8 cellular contexts compared by ENCODE assay signal in the genomic region with DNA sequence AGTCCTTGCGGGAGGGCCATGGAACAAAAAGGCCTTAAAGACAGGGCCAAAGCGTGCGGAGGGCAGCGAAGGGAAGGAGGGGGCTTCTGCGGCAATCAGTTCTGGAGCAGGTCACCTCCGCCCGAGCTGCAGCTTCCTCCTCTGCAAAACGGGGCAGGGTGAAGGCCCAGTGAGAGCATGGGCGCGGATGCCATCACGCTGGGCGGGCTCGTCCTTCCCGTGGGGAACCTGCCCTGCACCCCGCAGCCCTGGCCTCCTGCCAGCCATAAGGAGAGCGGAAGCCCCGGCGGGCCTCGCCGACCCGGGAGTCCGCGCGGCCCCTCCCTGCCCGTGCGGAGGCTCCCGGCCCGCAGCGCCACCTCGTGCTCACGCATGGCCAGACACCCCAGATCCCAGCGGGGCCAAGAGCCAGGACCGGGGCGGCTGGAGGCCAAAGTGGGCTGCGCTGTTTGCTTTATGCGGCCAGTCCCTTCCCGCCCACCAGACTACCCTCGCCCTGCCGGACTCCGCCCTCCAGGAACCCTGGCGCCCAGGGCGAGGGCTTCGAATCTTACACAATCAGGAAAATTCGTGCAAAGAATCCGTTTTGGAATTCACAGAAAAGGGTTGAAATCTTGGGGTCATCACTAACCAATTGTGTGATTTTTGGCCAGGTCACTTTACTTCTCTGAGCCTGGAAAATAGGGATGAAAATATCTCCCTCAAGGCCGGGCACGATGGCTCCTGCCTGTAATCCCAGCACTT. TPM values are rescaled to one million over a fixed set of nuclear protein-coding genes. Genes with fewer than 3 reads are reported as not detected.
DNase-seq lines count a peak whose midpoint lies in the region; ATAC-seq and TF ChIP-seq lines count a peak whose summit lies in the region.

No MANE protein-coding gene starts in this region.

- H3K9me3 Mint-ChIP-seq in nephron: no peaks in the 10 kb centered on the region

- TF ChIP-seq CTCF in fibroblast of pulmonary artery (IDR thresholded peaks at IDR 0.05; ENCODE audit: low read length, missing control alignments) (peak; percentile 53), nephron (IDR thresholded peaks at IDR 0.05; ENCODE audit: unreplicated experiment in 3 of 3) (peak; percentile 92 to 95 (median 93))

- H3K4me1 Mint-ChIP-seq in nephron: peaks cover 4% of the 10 kb centered on the region

- H3K36me3 Mint-ChIP-seq in nephron (ENCODE audit: low read depth): peaks cover 10% of the 10 kb centered on the region

- no peak overlapping the region for H3K27ac Mint-ChIP-seq in nephron

- H3K4me3 ChIP-seq in fibroblast of pulmonary artery (replicated peaks; ENCODE audit: low read depth, low read length): peak overlapping the region; percentile 27

- H3K4me3 Mint-ChIP-seq in nephron: peak overlapping the region; percentile 13 to 47 (median 34)

- peak; percentile 83 for ATAC-seq in GM18867 (IDR thresholded peaks at IDR 0.05; ENCODE audit: unreplicated experiment)
- peak; percentile 89 for ATAC-seq in HG03432 (IDR thresholded peaks at IDR 0.05; ENCODE audit: unreplicated experiment)

- peaks cover 9% of the 10 kb centered on the region for H3K27me3 Mint-ChIP-seq in nephron (ENCODE audit: low read depth)

- peak; percentile 81 for DNase-seq in 8988T
- peak; percentile 51 for DNase-seq in activated T-helper 1 cell treated with anti-CD3 and anti-CD28 coated beads, Interleukin-2, amount 50 U/mL, for 16 hours (ENCODE audit: low read depth in 1 of 2, low spot score in 1 of 2)
- DNase-seq in fibroblast of pulmonary artery (ENCODE audit: low read depth): peak; percentile 76
- peak; percentile 65 for DNase-seq in stimulated activated naive CD4-positive, alpha-beta T cell treated with Interleukin-2 at 50 U/mL for 16 hours (lab: John Stamatoyannopoulos, UW)

TF ChIP-seq in PFSK-1, 5 proteins besides CTCF, POLR2A, EP300 and RAD21:
- TF ChIP-seq TAF1 (IDR thresholded peaks at IDR 0.05; ENCODE audit: borderline replicate concordance, insufficient read depth, low read length) (no peak), SIN3A (IDR thresholded peaks at IDR 0.05; ENCODE audit: borderline replicate concordance, insufficient read depth, low read length) (no peak), FOXP2 (optimal IDR thresholded peaks at IDR 0.05; ENCODE audit: borderline replicate concordance, extremely low read depth, extremely low read length, insufficient read depth) (peak; percentile 76), POLR2AphosphoS5 (IDR thresholded peaks at IDR 0.05; ENCODE audit: low read depth, low read length) (no peak)
- TF ChIP-seq, protein P1, sequence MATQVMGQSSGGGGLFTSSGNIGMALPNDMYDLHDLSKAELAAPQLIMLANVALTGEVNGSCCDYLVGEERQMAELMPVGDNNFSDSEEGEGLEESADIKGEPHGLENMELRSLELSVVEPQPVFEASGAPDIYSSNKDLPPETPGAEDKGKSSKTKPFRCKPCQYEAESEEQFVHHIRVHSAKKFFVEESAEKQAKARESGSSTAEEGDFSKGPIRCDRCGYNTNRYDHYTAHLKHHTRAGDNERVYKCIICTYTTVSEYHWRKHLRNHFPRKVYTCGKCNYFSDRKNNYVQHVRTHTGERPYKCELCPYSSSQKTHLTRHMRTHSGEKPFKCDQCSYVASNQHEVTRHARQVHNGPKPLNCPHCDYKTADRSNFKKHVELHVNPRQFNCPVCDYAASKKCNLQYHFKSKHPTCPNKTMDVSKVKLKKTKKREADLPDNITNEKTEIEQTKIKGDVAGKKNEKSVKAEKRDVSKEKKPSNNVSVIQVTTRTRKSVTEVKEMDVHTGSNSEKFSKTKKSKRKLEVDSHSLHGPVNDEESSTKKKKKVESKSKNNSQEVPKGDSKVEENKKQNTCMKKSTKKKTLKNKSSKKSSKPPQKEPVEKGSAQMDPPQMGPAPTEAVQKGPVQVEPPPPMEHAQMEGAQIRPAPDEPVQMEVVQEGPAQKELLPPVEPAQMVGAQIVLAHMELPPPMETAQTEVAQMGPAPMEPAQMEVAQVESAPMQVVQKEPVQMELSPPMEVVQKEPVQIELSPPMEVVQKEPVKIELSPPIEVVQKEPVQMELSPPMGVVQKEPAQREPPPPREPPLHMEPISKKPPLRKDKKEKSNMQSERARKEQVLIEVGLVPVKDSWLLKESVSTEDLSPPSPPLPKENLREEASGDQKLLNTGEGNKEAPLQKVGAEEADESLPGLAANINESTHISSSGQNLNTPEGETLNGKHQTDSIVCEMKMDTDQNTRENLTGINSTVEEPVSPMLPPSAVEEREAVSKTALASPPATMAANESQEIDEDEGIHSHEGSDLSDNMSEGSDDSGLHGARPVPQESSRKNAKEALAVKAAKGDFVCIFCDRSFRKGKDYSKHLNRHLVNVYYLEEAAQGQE (IDR thresholded peaks at IDR 0.05; ENCODE audit: insufficient read depth in 1 of 2, low read depth in 2 of 2, low read length in 2 of 2): no peak

RNA-seq across cellular contexts. Expression of a gene that starts 16.1 kb away (rescaled TPM):
- polyA plus RNA-seq in PFSK-1 (2012; ENCODE audit: insufficient read length, low read depth): 47.3 TPM

Comparison
In these comparisons a context has a peak if more than half of its experiments do, and no peak if none do; other contexts are left out.
1. Peak in every context shown above with its lines: DNase-seq, ATAC-seq and H3K4me3 ChIP-seq.